ENCODE assay signal across 32 cellular contexts in genomic region chr10:34704526-34705184, GRCh38.
A peak's percentile ranks its signal among the peaks of the same experiment; 100 is the strongest.
DNase-seq lines count a peak whose midpoint lies in the region; ATAC-seq, FAIRE-seq and TF ChIP-seq lines count a peak whose summit lies in the region.
"Had no signal": no experiment of that assay in that cellular context is flagged by ENCODE, and none has a peak within 500 bp of the region (broad histone marks: within the 10 kb centered on the region; RNA-seq: fewer than 3 reads in every experiment).

No MANE protein-coding gene starts in this region.

- H3K27ac ChIP-seq in mesenchymal stem cell (ENCODE audit: low read length, poor library complexity, severe bottlenecking) (no peak overlapping the region), thyroid gland (peak overlapping the region in 2 of 3 donors; percentile 7 to 59), foreskin keratinocyte (no peak overlapping the region)
- H3K27ac ChIP-seq: psoas muscle had no signal

- no peak overlapping the region for H3K9ac ChIP-seq in adipocyte (ENCODE audit: low read length)
- H3K9ac ChIP-seq in mesenchymal stem cell (ENCODE audit: low read length) = peak overlapping the region; percentile 11

- no peaks in the 10 kb centered on the region for H3K9me3 Mint-ChIP-seq in Caco-2 (ENCODE audit: unreplicated experiment)
- H3K9me3 Mint-ChIP-seq: activated CD4-positive, alpha-beta memory T cell treated with anti-CD3 and anti-CD28 coated beads for 36 hours; activated naive CD8-positive, alpha-beta T cell treated with anti-CD3 and anti-CD28 coated beads, Interleukin-2, amount 50 U/mL, for 24 hours; CD4-positive, alpha-beta T cell; T-helper 1 cell treated with Interleukin-12 subunit alpha and Interleukin-12 subunit beta and Interleukin-4 antibody, amounts not matched to agents 30 μg/mL and 1 μg/mL, for 36 hours had no signal

- H3K4ac ChIP-seq in mesenchymal stem cell (ENCODE audit: low read depth in 1 of 2, low read length in 2 of 2) = no peak overlapping the region

- H2BK15ac ChIP-seq in mesenchymal stem cell (ENCODE audit: low read depth, poor library complexity, severe bottlenecking) = no peak overlapping the region

- no peaks in the 10 kb centered on the region for H3K36me3 ChIP-seq in Caco-2 (ENCODE audit: control insufficient read depth, insufficient read depth, low read length)
- H3K36me3 ChIP-seq in adipocyte (ENCODE audit: control insufficient read depth, insufficient read depth, low read length, severe bottlenecking) = no peaks in the 10 kb centered on the region
- no peaks in the 10 kb centered on the region for H3K36me3 ChIP-seq in mesenchymal stem cell (ENCODE audit: control insufficient read depth in 1 of 2, insufficient read depth in 2 of 2, low read depth in 1 of 2, low read length in 2 of 2)
- H3K36me3 ChIP-seq in thyroid gland = no peaks in the 10 kb centered on the region
- H3K36me3 ChIP-seq: esophagus squamous epithelium, transverse colon had no signal

- H3K4me1 ChIP-seq in Caco-2 (peaks cover 13% of the 10 kb centered on the region), adipocyte (ENCODE audit: control insufficient read depth, insufficient read depth, low read length) (peaks cover 34% of the 10 kb centered on the region), mesenchymal stem cell (ENCODE audit: control insufficient read depth, insufficient read depth, low read depth, low read length) (peaks cover 27% of the 10 kb centered on the region), thyroid gland (peaks cover 10 to 42% of the 10 kb centered on the region in 2 donors), foreskin keratinocyte (peaks cover 39% of the 10 kb centered on the region)

- no peak overlapping the region for H3K14ac ChIP-seq in mesenchymal stem cell (ENCODE audit: low read length in 2 of 2)

- H3K23ac ChIP-seq in mesenchymal stem cell (ENCODE audit: low read length in 2 of 2) = no peak overlapping the region

- no peak overlapping the region for H4K91ac ChIP-seq in mesenchymal stem cell (ENCODE audit: low read length)

- H3K4me3 Mint-ChIP-seq in Caco-2 (ENCODE audit: unreplicated experiment) = no peak overlapping the region
- H3K4me3 Mint-ChIP-seq: activated CD4-positive, alpha-beta memory T cell treated with anti-CD3 and anti-CD28 coated beads for 36 hours; activated naive CD8-positive, alpha-beta T cell treated with anti-CD3 and anti-CD28 coated beads, Interleukin-2, amount 50 U/mL, for 24 hours; CD4-positive, alpha-beta T cell; T-helper 1 cell treated with Interleukin-12 subunit alpha and Interleukin-12 subunit beta and Interleukin-4 antibody, amounts not matched to agents 30 μg/mL and 1 μg/mL, for 36 hours had no signal

- DNase-seq in Caco-2 = no peak
- no peak for DNase-seq in adipocyte (ENCODE audit: low read depth)
- no peak for DNase-seq in mesenchymal stem cell
- no peak for DNase-seq in thyroid gland
- no peak for DNase-seq in ecto neural progenitor cell (ENCODE audit: low spot score)
- no peak for DNase-seq in pons (ENCODE audit: low spot score)
- DNase-seq in GM12891 (ENCODE audit: insufficient read length, low spot score) = no peak
- DNase-seq in foreskin keratinocyte = no peak
- DNase-seq: activated CD4-positive, alpha-beta memory T cell treated with anti-CD3 and anti-CD28 coated beads for 36 hours; activated CD4-positive, alpha-beta T cell treated with anti-CD3 and anti-CD28 coated beads for 1 hour; activated naive CD4-positive, alpha-beta T cell; activated naive CD8-positive, alpha-beta T cell treated with anti-CD3 and anti-CD28 coated beads, Interleukin-2, amount 50 U/mL, for 24 hours; CD4-positive, alpha-beta T cell; central memory CD4-positive, alpha-beta T cell; esophagus squamous epithelium; NCI-H1417; NCI-H2029 treated with DMSO at 0.1 percent for 48 hours; NCI-H2227 treated with DMSO at 0.1 percent for 48 hours; NCI-H526 treated with DMSO at 0.1 percent for 48 hours; psoas muscle; stimulated activated CD4-positive, alpha-beta T cell treated with anti-CD3 and anti-CD28 coated beads, Interleukin-12 subunit alpha, Interleukin-12 subunit beta, amount 100 ng/mL, for 4 hours; stimulated activated CD4-positive, alpha-beta T cell treated with anti-CD3 and anti-CD28 coated beads, Interleukin-2, amount 100 ng/mL, for 48 hours; transverse colon had no signal

- ATAC-seq in foreskin keratinocyte = no peak
- ATAC-seq: activated naive CD8-positive, alpha-beta T cell treated with anti-CD3 and anti-CD28 coated beads, Interleukin-2, amount 50 U/mL, for 24 hours; K562; PC-3; sciatic nerve; SK-N-SH treated with all-trans-retinoic acid at 6 μM for 48 hours had no signal

- H2AK5ac ChIP-seq in mesenchymal stem cell (ENCODE audit: low read length, severe bottlenecking) = peak overlapping the region; percentile 94

- no peak overlapping the region for H2AFZ ChIP-seq in mesenchymal stem cell (ENCODE audit: low read depth, low read length)

- H3K9me3 ChIP-seq in Caco-2 (no peaks in the 10 kb centered on the region), adipocyte (ENCODE audit: control insufficient read depth, low read length) (no peaks in the 10 kb centered on the region), mesenchymal stem cell (ENCODE audit: control insufficient read depth, low read length) (no peaks in the 10 kb centered on the region), thyroid gland (no peaks in the 10 kb centered on the region)
- H3K9me3 ChIP-seq: esophagus squamous epithelium, psoas muscle, transverse colon had no signal

- H2BK5ac ChIP-seq in mesenchymal stem cell (ENCODE audit: low read depth, low read length, poor library complexity, severe bottlenecking) = no peak overlapping the region

- peaks cover 4% of the 10 kb centered on the region for H3K79me1 ChIP-seq in mesenchymal stem cell (replicated peaks; ENCODE audit: low read length, poor library complexity, severe bottlenecking)

- peak overlapping the region; percentile 20 for H3K27ac Mint-ChIP-seq in Caco-2 (ENCODE audit: unreplicated experiment)
- H3K27ac Mint-ChIP-seq: activated CD4-positive, alpha-beta memory T cell treated with anti-CD3 and anti-CD28 coated beads for 36 hours; activated naive CD8-positive, alpha-beta T cell treated with anti-CD3 and anti-CD28 coated beads, Interleukin-2, amount 50 U/mL, for 24 hours; CD4-positive, alpha-beta T cell; T-helper 1 cell treated with Interleukin-12 subunit alpha and Interleukin-12 subunit beta and Interleukin-4 antibody, amounts not matched to agents 30 μg/mL and 1 μg/mL, for 36 hours had no signal

- no peak for TF ChIP-seq CTCF in Caco-2 (IDR thresholded peaks at IDR 0.05; ENCODE audit: insufficient read depth in 1 of 2, low read depth in 1 of 2, low read length in 1 of 2, severe bottlenecking in 1 of 2, unreplicated experiment in 1 of 2)
- no peak for TF ChIP-seq CTCF in thyroid gland (IDR thresholded peaks at IDR 0.05)
- no peak for TF ChIP-seq CTCF in foreskin keratinocyte (conservative IDR thresholded peaks at IDR 0.05)

- H3K27me3 Mint-ChIP-seq in Caco-2 (ENCODE audit: insufficient read depth, unreplicated experiment) = no peaks in the 10 kb centered on the region
- H3K27me3 Mint-ChIP-seq: activated naive CD8-positive, alpha-beta T cell treated with anti-CD3 and anti-CD28 coated beads, Interleukin-2, amount 50 U/mL, for 24 hours; CD4-positive, alpha-beta T cell had no signal

- FAIRE-seq in GM12891 (lab: Jason Lieb, UNC) = no peak
- FAIRE-seq: A204.1, frontal cortex, H1, K562, TTC549 had no signal

- H4K8ac ChIP-seq in mesenchymal stem cell (ENCODE audit: low read length) = no peak overlapping the region

- POLR2A ChIA-PET in Caco-2 (lab: Charles Lee) = no interaction called here

- TF ChIP-seq POLR2A in thyroid gland (IDR thresholded peaks at IDR 0.05) (no peak), GM12891 (IDR thresholded peaks at IDR 0.05; ENCODE audit: low read depth, low read length) (no peak)

- no peak overlapping the region for H3K4me2 ChIP-seq in mesenchymal stem cell (ENCODE audit: low read length, poor library complexity, severe bottlenecking)

- no peak overlapping the region for H3K18ac ChIP-seq in mesenchymal stem cell (ENCODE audit: low read depth in 1 of 2, low read length in 2 of 2)

- H3K4me3 ChIP-seq in Caco-2 (ENCODE audit: low read depth, low read length) (no peak overlapping the region), adipocyte (ENCODE audit: low read length) (peak overlapping the region; percentile 13), mesenchymal stem cell (ENCODE audit: insufficient read depth in 1 of 2, low read depth in 1 of 2, low read length in 2 of 2) (peak overlapping the region in 1 of 2 experiments; percentile 40), thyroid gland (replicated peaks in 1 of 3) (no peak overlapping the region)
- H3K4me3 ChIP-seq: esophagus squamous epithelium, K562, psoas muscle, transverse colon had no signal

- intact Hi-C loops in Caco-2 (cut with micrococcal nuclease; ENCODE audit: unreplicated experiment) = no loop called here
- intact Hi-C loops in thyroid gland (cut with DNase I) = no loop called here

- H3K36me3 Mint-ChIP-seq in Caco-2 (ENCODE audit: insufficient read depth, unreplicated experiment) = peaks cover 6% of the 10 kb centered on the region
- H3K36me3 Mint-ChIP-seq: activated CD4-positive, alpha-beta memory T cell treated with anti-CD3 and anti-CD28 coated beads for 36 hours had no signal

- no TSS peak for BruUV-seq in Caco-2 (replicated peaks; lab: Mats Ljungman, UMichigan)

- WGBS in mesenchymal stem cell = 100% methylated on average over 1 of the region's 2 CpGs
- 33 to 37% methylated on average over 2 of the region's 2 CpGs for WGBS in thyroid gland, 2 donors

- H3K4me1 Mint-ChIP-seq in Caco-2 (ENCODE audit: low read depth, unreplicated experiment) = peaks cover 41% of the 10 kb centered on the region

- no peak overlapping the region for H2BK120ac ChIP-seq in mesenchymal stem cell (ENCODE audit: low read depth, low read length)

- no peaks in the 10 kb centered on the region for H3K27me3 ChIP-seq in Caco-2 (replicated peaks; ENCODE audit: control insufficient read depth, insufficient read depth, low read length)
- H3K27me3 ChIP-seq in adipocyte (replicated peaks; ENCODE audit: control insufficient read depth, insufficient read depth, low read length) = no peaks in the 10 kb centered on the region
- H3K27me3 ChIP-seq in mesenchymal stem cell (ENCODE audit: control insufficient read depth in 1 of 2, insufficient read depth in 1 of 2, low read length in 2 of 2) = no peaks in the 10 kb centered on the region
- H3K27me3 ChIP-seq in thyroid gland = no peaks in the 10 kb centered on the region
- no peaks in the 10 kb centered on the region for H3K27me3 ChIP-seq in foreskin keratinocyte
- H3K27me3 ChIP-seq: esophagus squamous epithelium, transverse colon had no signal

- no peak overlapping the region for H2BK12ac ChIP-seq in mesenchymal stem cell (ENCODE audit: low read length in 2 of 2)

- CTCF ChIA-PET in Caco-2 (lab: Charles Lee) = interaction anchor here (0.6 kb wide), 1 partner anchor 422 kb away, joined by 3 read pairs; no protein-coding TSS in a partner anchor

TF ChIP-seq in GM12891, 5 proteins besides CTCF, POLR2A, EP300 and RAD21:
- TF ChIP-seq PAX5 (IDR thresholded peaks at IDR 0.05; ENCODE audit: insufficient read depth, low read length, severe bottlenecking) = no peak
- no peak for TF ChIP-seq SPI1 (IDR thresholded peaks at IDR 0.05; ENCODE audit: low read depth, low read length)
- no peak for TF ChIP-seq POLR2AphosphoS5 (IDR thresholded peaks at IDR 0.05; ENCODE audit: low read depth, low read length)
- TF ChIP-seq TAF1 (IDR thresholded peaks at IDR 0.05; ENCODE audit: low read depth, low read length) = no peak
- TF ChIP-seq POU2F2 (IDR thresholded peaks at IDR 0.05; ENCODE audit: low read depth, low read length) = no peak

Comparison
In these comparisons a context has a peak if more than half of its experiments do, and no peak if none do; other contexts are left out.
1. H3K27ac ChIP-seq: peak in thyroid gland (2 of 3); none in mesenchymal stem cell (single experiment) and foreskin keratinocyte (single experiment).